ENCODE assay signal across 23 cellular contexts in the genomic region with DNA sequence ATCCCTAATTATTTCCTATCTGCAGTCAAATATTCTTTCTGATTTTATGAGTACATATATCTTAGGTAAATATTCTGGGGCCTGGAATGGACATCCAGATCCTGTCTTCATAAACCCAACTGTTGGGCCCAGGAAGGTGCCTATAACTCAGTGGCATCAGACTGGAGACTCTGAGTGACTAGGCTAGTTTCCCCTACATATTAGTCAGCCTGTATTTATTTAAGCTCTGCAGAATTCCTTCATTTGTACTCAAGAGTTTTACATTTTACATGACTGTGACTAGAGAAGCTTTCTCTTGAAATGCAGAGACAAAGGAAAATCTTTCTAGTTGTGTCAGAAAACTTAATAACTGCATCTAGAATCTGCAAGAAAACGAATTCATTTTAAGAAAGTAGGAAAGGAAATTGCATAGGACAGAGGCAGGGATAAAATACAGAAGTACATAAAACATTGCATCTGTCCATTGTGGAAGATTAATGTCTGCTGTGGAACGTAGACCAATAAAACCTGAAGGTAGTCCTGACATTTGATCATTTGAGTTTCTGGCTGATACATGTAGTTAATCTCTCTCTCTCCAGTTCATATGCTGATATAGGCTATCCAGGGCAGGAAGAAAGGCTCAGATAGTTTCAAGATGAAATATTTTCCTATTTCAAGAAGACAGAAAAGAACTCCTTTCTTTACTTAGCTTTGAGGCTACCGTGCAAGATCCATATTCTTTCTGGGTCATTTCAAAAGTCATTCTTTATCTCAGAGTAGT.
DNase-seq lines count a peak whose midpoint lies in the region; FAIRE-seq and TF ChIP-seq lines count a peak whose summit lies in the region.
"Had no signal": no experiment of that assay in that cellular context is flagged by ENCODE, and none has a peak within 500 bp of the region (broad histone marks: within the 10 kb centered on the region; RNA-seq: fewer than 3 reads in every experiment).

No MANE protein-coding gene starts in this region.

- no peak overlapping the region for H3K27ac Mint-ChIP-seq in astrocyte (ENCODE audit: unreplicated experiment)
- H3K27ac Mint-ChIP-seq: activated CD8-positive, alpha-beta T cell treated with anti-CD3 and anti-CD28 coated beads, Interleukin-2, amount 10 ng/mL, durations not matched to agents 7 days and 5 days; CD4-positive, alpha-beta memory T cell; IgD-negative memory B cell; nephron progenitor cell; T-helper 2 cell treated with Interferon-gamma antibody and Interleukin-4, amounts not matched to agents 5 μg/mL and 100 μg/mL, for 36 hours had no signal

- peak; percentile 0 for DNase-seq in Caki2 (ENCODE audit: low read depth)
- no peak for DNase-seq in HEK293T (ENCODE audit: extremely low spot score)
- DNase-seq in astrocyte (ENCODE audit: low read depth) = no peak
- DNase-seq in left kidney (ENCODE audit: low read depth, low spot score) = peak; percentile 39
- no peak for DNase-seq in hepatic stellate cell (ENCODE audit: low spot score)
- DNase-seq in dorsolateral prefrontal cortex = no peak
- no peak for DNase-seq in GM12891 (ENCODE audit: insufficient read length, low spot score)
- no peak for DNase-seq in Peyer's patch
- DNase-seq: activated CD8-positive, alpha-beta T cell treated with anti-CD3 and anti-CD28 coated beads, Interleukin-2, amount 10 ng/mL, durations not matched to agents 7 days and 5 days; activated T-cell treated with anti-CD3 and anti-CD28 coated beads, Interleukin-2, amount 50 U/mL, for 1 hour; amniotic stem cell; CD4-positive, alpha-beta memory T cell; DMS79 treated with DMSO at 0.1 percent for 48 hours; effector CD4-positive, alpha-beta T cell; left cardiac atrium; MM.1S; nephron progenitor cell; stimulated activated naive CD4-positive, alpha-beta T cell treated with Interleukin-2 at 50 U/mL for 16 hours had no signal

- FAIRE-seq in astrocyte (lab: Jason Lieb, UNC) (peak; percentile 93), GM12891 (lab: Jason Lieb, UNC) (no peak)
- FAIRE-seq: RCC 7860, small intestine had no signal

- H3K36me3 ChIP-seq in astrocyte (ENCODE audit: insufficient read depth, low read length) (no peaks in the 10 kb centered on the region), Peyer's patch (no peaks in the 10 kb centered on the region)

- no peaks in the 10 kb centered on the region for H3K36me3 Mint-ChIP-seq in astrocyte (ENCODE audit: low read depth, unreplicated experiment)
- H3K36me3 Mint-ChIP-seq: CD4-positive, alpha-beta memory T cell; IgD-negative memory B cell had no signal

- H3K9me3 ChIP-seq in astrocyte (ENCODE audit: insufficient read depth, low read depth, low read length) = no peaks in the 10 kb centered on the region
- H3K9me3 ChIP-seq in Peyer's patch = no peaks in the 10 kb centered on the region

- no peaks in the 10 kb centered on the region for H4K20me1 ChIP-seq in astrocyte (ENCODE audit: insufficient read depth, low read length)

- CTCF ChIA-PET in HEK293T (lab: Yijun Ruan, JAX) = no interaction called here

- no peak overlapping the region for H3K9ac ChIP-seq in astrocyte (ENCODE audit: low read length)

- H3K79me2 ChIP-seq in astrocyte (ENCODE audit: insufficient read depth, low read length) = no peaks in the 10 kb centered on the region

- H3K27me3 ChIP-seq in astrocyte (ENCODE audit: insufficient read depth, low read length) (no peaks in the 10 kb centered on the region), dorsolateral prefrontal cortex (peaks cover 0 to 35% (median 0%) of the 10 kb centered on the region in 45 donors), Peyer's patch (no peaks in the 10 kb centered on the region)

- intact Hi-C loops in dorsolateral prefrontal cortex (cut with DNase I) = no loop called here

- peaks cover 3% of the 10 kb centered on the region for H3K4me1 ChIP-seq in astrocyte (ENCODE audit: insufficient read depth, low read length)
- no peaks in the 10 kb centered on the region for H3K4me1 ChIP-seq in Peyer's patch

- peak overlapping the region; percentile 30 for H3K4me2 ChIP-seq in astrocyte (ENCODE audit: low read length)

- POLR2A ChIA-PET in HEK293T (lab: Yijun Ruan, JAX) = no interaction called here

- H3K4me3 Mint-ChIP-seq in astrocyte (ENCODE audit: unreplicated experiment) = no peak overlapping the region
- H3K4me3 Mint-ChIP-seq: activated CD8-positive, alpha-beta T cell treated with anti-CD3 and anti-CD28 coated beads, Interleukin-2, amount 10 ng/mL, durations not matched to agents 7 days and 5 days; CD4-positive, alpha-beta memory T cell; IgD-negative memory B cell; nephron progenitor cell; T-helper 2 cell treated with Interferon-gamma antibody and Interleukin-4, amounts not matched to agents 5 μg/mL and 100 μg/mL, for 36 hours had no signal

- H3K9me3 Mint-ChIP-seq in astrocyte (ENCODE audit: unreplicated experiment) = no peaks in the 10 kb centered on the region
- H3K9me3 Mint-ChIP-seq: CD4-positive, alpha-beta memory T cell; T-helper 2 cell treated with Interferon-gamma antibody and Interleukin-4, amounts not matched to agents 5 μg/mL and 100 μg/mL, for 36 hours had no signal

- no peak for TF ChIP-seq CTCF in astrocyte (IDR thresholded peaks at IDR 0.05; ENCODE audit: insufficient read depth, low read depth, low read length)
- no peak for TF ChIP-seq CTCF in dorsolateral prefrontal cortex (IDR thresholded peaks at IDR 0.05 in 54 of 56, conservative IDR thresholded peaks at IDR 0.05 in 2 of 56; ENCODE audit: low read depth in 1 of 56, partially characterized antibody in 56 of 56)
- TF ChIP-seq CTCF in Peyer's patch (IDR thresholded peaks at IDR 0.05) = no peak

- H3K27me3 Mint-ChIP-seq in astrocyte (ENCODE audit: low read depth, unreplicated experiment) = no peaks in the 10 kb centered on the region
- H3K27me3 Mint-ChIP-seq: CD4-positive, alpha-beta memory T cell; IgD-negative memory B cell had no signal

- no peak overlapping the region for H3K4me3 ChIP-seq in astrocyte (ENCODE audit: insufficient read depth, low read depth, low read length)
- no peak overlapping the region for H3K4me3 ChIP-seq in dorsolateral prefrontal cortex
- H3K4me3 ChIP-seq in Peyer's patch = no peak overlapping the region
- H3K4me3 ChIP-seq: SK-N-MC had no signal

- in situ Hi-C loops in Caki2 (cut with HindIII; ENCODE audit: low pct_unique_long_range_greater_than_20kb, low sequenced_read_pairs) = no loop called here

- H3K27ac ChIP-seq in astrocyte (ENCODE audit: low read depth, low read length) (no peak overlapping the region), dorsolateral prefrontal cortex (no peak overlapping the region), Peyer's patch (no peak overlapping the region)
- H3K27ac ChIP-seq: SK-N-MC had no signal

- TF ChIP-seq POLR2A in GM12891 (IDR thresholded peaks at IDR 0.05; ENCODE audit: low read depth, low read length) = no peak
- no peak for TF ChIP-seq POLR2A in Peyer's patch (IDR thresholded peaks at IDR 0.05)

- peaks cover 4% of the 10 kb centered on the region for H3K4me1 Mint-ChIP-seq in astrocyte (ENCODE audit: low read depth, unreplicated experiment)
- H3K4me1 Mint-ChIP-seq: CD4-positive, alpha-beta memory T cell; IgD-negative memory B cell; nephron progenitor cell had no signal

- H2AFZ ChIP-seq in astrocyte (ENCODE audit: low read depth, low read length) = no peak overlapping the region

TF ChIP-seq in HEK293T, 16 proteins besides CTCF, POLR2A, EP300 and RAD21:
- TF ChIP-seq, protein P1, sequence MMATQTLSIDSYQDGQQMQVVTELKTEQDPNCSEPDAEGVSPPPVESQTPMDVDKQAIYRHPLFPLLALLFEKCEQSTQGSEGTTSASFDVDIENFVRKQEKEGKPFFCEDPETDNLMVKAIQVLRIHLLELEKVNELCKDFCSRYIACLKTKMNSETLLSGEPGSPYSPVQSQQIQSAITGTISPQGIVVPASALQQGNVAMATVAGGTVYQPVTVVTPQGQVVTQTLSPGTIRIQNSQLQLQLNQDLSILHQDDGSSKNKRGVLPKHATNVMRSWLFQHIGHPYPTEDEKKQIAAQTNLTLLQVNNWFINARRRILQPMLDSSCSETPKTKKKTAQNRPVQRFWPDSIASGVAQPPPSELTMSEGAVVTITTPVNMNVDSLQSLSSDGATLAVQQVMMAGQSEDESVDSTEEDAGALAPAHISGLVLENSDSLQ (IDR thresholded peaks at IDR 0.05) = peak; percentile 80
- no peak for TF ChIP-seq NFRKB (IDR thresholded peaks at IDR 0.05)

TF ChIP-seq in GM12891, 5 proteins besides CTCF, POLR2A, EP300 and RAD21:
- TF ChIP-seq SPI1 (IDR thresholded peaks at IDR 0.05; ENCODE audit: low read depth, low read length) = no peak
- TF ChIP-seq TAF1 (IDR thresholded peaks at IDR 0.05; ENCODE audit: low read depth, low read length) = no peak
- no peak for TF ChIP-seq POU2F2 (IDR thresholded peaks at IDR 0.05; ENCODE audit: low read depth, low read length)
- no peak for TF ChIP-seq PAX5 (IDR thresholded peaks at IDR 0.05; ENCODE audit: insufficient read depth, low read length, severe bottlenecking)
- TF ChIP-seq POLR2AphosphoS5 (IDR thresholded peaks at IDR 0.05; ENCODE audit: low read depth, low read length) = no peak

Comparison
In these comparisons a context has a peak if more than half of its experiments do, and no peak if none do; other contexts are left out.
1. DNase-seq: peak in Caki2 (single experiment) and left kidney (single experiment); none in HEK293T (single experiment), astrocyte (single experiment), hepatic stellate cell (single experiment), dorsolateral prefrontal cortex (0 of 10), GM12891 (single experiment) and Peyer's patch (0 of 3).